Comparison of ENCODE assay signal across 21 cellular contexts in genomic region chr1:45857101-45857700, GRCh38.
"Had no signal": no experiment of that assay in that cellular context is flagged by ENCODE, and none has a peak within 500 bp of the region (broad histone marks: within the 10 kb centered on the region; RNA-seq: fewer than 3 reads in every experiment).

No MANE protein-coding gene starts in this region.

- H3K4me1 ChIP-seq: prostate gland, sigmoid colon, spleen, tibial nerve, uterus had no signal

- ATAC-seq: natural killer cell; right cardiac atrium; stimulated activated effector memory CD8-positive, alpha-beta T cell treated with anti-CD3 and anti-CD28 coated beads, Interleukin-12 subunit alpha, Interleukin-12 subunit beta, amount 100 ng/mL, for 72 hours had no signal

- H3K36me3 ChIP-seq: left ventricle myocardium inferior, ovary, prostate gland, sigmoid colon, spleen, tibial nerve, uterus had no signal

- H3K4me3 ChIP-seq: hepatocyte, left ventricle myocardium inferior, lung, ovary, prostate gland, sigmoid colon, spleen, tibial nerve, uterus had no signal

- H3K27ac ChIP-seq: hepatocyte, left ventricle myocardium inferior, ovary, prostate gland, sigmoid colon, spleen, tibial nerve, uterus had no signal

- H3K4me2 ChIP-seq: hepatocyte had no signal

- H2AFZ ChIP-seq: hepatocyte had no signal

- H3K27me3 ChIP-seq: hepatocyte, ovary, sigmoid colon, spleen, tibial nerve, uterus had no signal

- FAIRE-seq: small intestine had no signal

- H3K9me3 ChIP-seq: ovary, prostate gland, sigmoid colon, spleen, tibial nerve, uterus had no signal

- DNase-seq: islet precursor cell; left ventricle myocardium inferior; mesendoderm; naive B cell; natural killer cell; nephron progenitor cell; ovary; posterior cingulate gyrus; retina; right cardiac atrium; sigmoid colon; small intestine; spleen; stimulated activated CD4-positive, alpha-beta T cell treated with anti-CD3 and anti-CD28 coated beads, Interleukin-4, amount 100 ng/mL, for 24 hours; stimulated activated naive CD4-positive, alpha-beta T cell; uterus had no signal
